In genomic region chr12:63876980-63877379, GRCh38 we compare ENCODE assay signal across 23 cellular contexts.
"Had no signal": no experiment of that assay in that cellular context is flagged by ENCODE, and none has a peak within 500 bp of the region (broad histone marks: within the 10 kb centered on the region; RNA-seq: fewer than 3 reads in every experiment).

No MANE protein-coding gene starts in this region.

- H3K27me3 ChIP-seq: gastrocnemius medialis, spleen, thyroid gland had no signal

- H3K9me3 ChIP-seq: gastrocnemius medialis, spleen, thyroid gland had no signal

- H3K4me3 ChIP-seq: gastrocnemius medialis, spleen, thyroid gland had no signal

- DNase-seq: activated CD4-positive, alpha-beta T cell treated with anti-CD3 and anti-CD28 coated beads for 4 hours; activated CD4-positive, alpha-beta T cell treated with anti-CD3 and anti-CD28 coated beads, Interleukin-2, amount 50 U/mL, for 48 hours; activated CD4-positive, CD25-positive, alpha-beta regulatory T cell; activated CD8-positive, alpha-beta memory T cell treated with anti-CD3 and anti-CD28 coated beads, Interleukin-2, amount 50 U/mL, for 48 hours; activated naive CD4-positive, alpha-beta T cell treated with Interleukin-2 at 50 U/mL for 16 hours; activated naive CD8-positive, alpha-beta T cell treated with anti-CD3 and anti-CD28 coated beads for 36 hours; activated T-cell treated with anti-CD3 and anti-CD28 coated beads, Interleukin-2, amount 50 U/mL, for 48 hours; amygdala; cerebellar nuclear complex; cortex of kidney; effector CD4-positive, alpha-beta T cell; gastrocnemius medialis; head of caudate nucleus; hypothalamus; nucleus accumbens; retina; spleen; stimulated activated CD4-positive, alpha-beta T cell treated with anti-CD3 and anti-CD28 coated beads, Interleukin-4, amount 100 ng/mL, for 24 hours; substantia nigra; thyroid gland had no signal

- H3K36me3 ChIP-seq: gastrocnemius medialis, spleen, thyroid gland had no signal

- H3K27ac ChIP-seq: gastrocnemius medialis, spleen, thyroid gland had no signal

- H3K4me1 ChIP-seq: gastrocnemius medialis, spleen had no signal

- FAIRE-seq: endometrium, islet of Langerhans had no signal

- ATAC-seq: gastrocnemius medialis; natural killer cell treated with Interleukin-12 subunit alpha and Interleukin-12 subunit beta and Interleukin-15 and Interleukin-18, amount 100 ng/mL, for 72 hours had no signal
